19 cellular contexts compared by ENCODE assay signal in genomic region chr9:129379181-129379836, GRCh38.
DNase-seq lines count a peak whose midpoint lies in the region; ATAC-seq, FAIRE-seq and TF ChIP-seq lines count a peak whose summit lies in the region.
"Had no signal": no experiment of that assay in that cellular context is flagged by ENCODE, and none has a peak within 500 bp of the region (broad histone marks: within the 10 kb centered on the region; RNA-seq: fewer than 3 reads in every experiment).

No MANE protein-coding gene starts in this region.

- intact Hi-C loops in cardiac septum (cut with DNase I), result no loop called here
- intact Hi-C loops in heart right ventricle (cut with DNase I), result no loop called here
- intact Hi-C loops in K562 (cut with micrococcal nuclease), result no loop called here
- intact Hi-C loops in aorta (cut with DNase I), result no loop called here
- intact Hi-C loops in Calu3 (cut with micrococcal nuclease; ENCODE audit: unreplicated experiment), result no loop called here

- H3K27me3 Mint-ChIP-seq in Calu3 (ENCODE audit: unreplicated experiment), result no peaks in the 10 kb centered on the region

- H3K4ac ChIP-seq in mesendoderm (ENCODE audit: low read depth, low read length), result no peak overlapping the region

- no peak overlapping the region for H3K4me3 Mint-ChIP-seq in Calu3 (ENCODE audit: low read depth, unreplicated experiment)

- H3K56ac ChIP-seq in mesendoderm (ENCODE audit: low read length), result no peak overlapping the region

- ATAC-seq in heart right ventricle (no peak), K562 (no peak), aorta (ENCODE audit: low FRiP score) (no peak)
- ATAC-seq: A549 had no signal

- TF ChIP-seq CTCF in heart right ventricle (IDR thresholded peaks at IDR 0.05), result no peak
- no peak for TF ChIP-seq CTCF in K562 (IDR thresholded peaks at IDR 0.05 in 2 of 3, conservative IDR thresholded peaks at IDR 0.05 in 1 of 3; ENCODE audit: insufficient read depth in 2 of 3, low read depth in 1 of 3, low read length in 3 of 3)
- no peak for TF ChIP-seq CTCF in coronary artery (IDR thresholded peaks at IDR 0.05)
- TF ChIP-seq CTCF in Calu3 (IDR thresholded peaks at IDR 0.05; ENCODE audit: unreplicated experiment), result no peak

- H3K23ac ChIP-seq in mesendoderm (ENCODE audit: low read length), result peak overlapping the region; percentile 94

- peaks cover 8% of the 10 kb centered on the region for H3K36me3 Mint-ChIP-seq in Calu3 (ENCODE audit: insufficient read depth, unreplicated experiment)

- H4K20me1 ChIP-seq in K562 (replicated peaks; ENCODE audit: control insufficient read depth, insufficient read depth, low read length), result no peaks in the 10 kb centered on the region

- DNase-seq in cardiac septum (ENCODE audit: low spot score), result peak; percentile 43
- DNase-seq in heart right ventricle, result no peak
- no peak for DNase-seq in K562 (ENCODE audit: extremely low read depth in 1 of 4, low spot score in 3 of 4)
- no peak for DNase-seq in mesendoderm
- DNase-seq in aorta, result peak; percentile 41 to 54
- DNase-seq in coronary artery (ENCODE audit: low spot score), result no peak
- DNase-seq in Calu3, result no peak
- DNase-seq in NCI-H187 (lab: John Stamatoyannopoulos, UW), result no peak
- DNase-seq: C1 segment of cervical spinal cord, DMS153, Karpas-422, MG63, NCI-H1105, NCI-H1694 treated with DMSO at 0.1 percent for 48 hours, NCI-H345, NCI-H748 treated with DMSO at 0.1 percent for 48 hours had no signal

- 89 to 90% methylated on average over 16 of the region's 16 CpGs for WGBS in heart right ventricle, 2 donors
- 23% methylated on average over 16 of the region's 16 CpGs for WGBS in K562 (ENCODE audit: insufficient coverage, low coverage, missing lambda C conversion rate)
- no CpG with 5 or more reads among the region's 16 CpGs for WGBS in mesendoderm (ENCODE audit: extremely low coverage, insufficient coverage, low lambda C conversion rate)
- WGBS in aorta, 2 donors, result 82 to 88% methylated on average over 16 of the region's 16 CpGs

- H3K9me3 ChIP-seq in heart right ventricle (no peaks in the 10 kb centered on the region), K562 (replicated peaks; ENCODE audit: control insufficient read depth, insufficient read depth, low read depth, low read length) (no peaks in the 10 kb centered on the region), aorta (ENCODE audit: control insufficient read depth, low read length) (no peaks in the 10 kb centered on the region)
- H3K9me3 ChIP-seq: A549, MG63, SJSA1 had no signal

- H2AK5ac ChIP-seq in mesendoderm (ENCODE audit: low read length), result no peak overlapping the region

- H3K27ac Mint-ChIP-seq in Calu3 (ENCODE audit: unreplicated experiment), result no peak overlapping the region

- H3K18ac ChIP-seq in mesendoderm (ENCODE audit: low read length), result no peak overlapping the region

- no peaks in the 10 kb centered on the region for H3K79me2 ChIP-seq in K562 (ENCODE audit: control insufficient read depth, insufficient read depth, low read length)
- no peaks in the 10 kb centered on the region for H3K79me2 ChIP-seq in mesendoderm (ENCODE audit: control insufficient read depth, insufficient read depth, low read length)

- no peak overlapping the region for H2AFZ ChIP-seq in K562 (ENCODE audit: low read depth, low read length)

- H3K27ac ChIP-seq in heart right ventricle (no peak overlapping the region), K562 (ENCODE audit: extremely low read depth, low read depth, low read length) (no peak overlapping the region; the same call in 2 of the 3 replicates), mesendoderm (ENCODE audit: low read depth, low read length) (no peak overlapping the region), aorta (ENCODE audit: low read depth in 1 of 2, low read length in 2 of 2) (no peak overlapping the region), coronary artery (no peak overlapping the region)
- H3K27ac ChIP-seq: SJSA1 had no signal

- H3K27me3 ChIP-seq in heart right ventricle (no peaks in the 10 kb centered on the region), K562 (ENCODE audit: control insufficient read depth in 2 of 2, insufficient read depth in 2 of 2, low read length in 2 of 2) (peaks cover 7 to 24% of the 10 kb centered on the region in 2 experiments), mesendoderm (ENCODE audit: insufficient read depth, low read length, poor library complexity) (no peaks in the 10 kb centered on the region), aorta (ENCODE audit: control insufficient read depth in 1 of 2, insufficient read depth in 2 of 2, low read length in 1 of 2) (no peaks in the 10 kb centered on the region)
- H3K27me3 ChIP-seq: MG63, SJSA1 had no signal

- no peak overlapping the region for H4K5ac ChIP-seq in mesendoderm (ENCODE audit: low read length)

- no peak for TF ChIP-seq POLR2A in K562 (conservative IDR thresholded peaks at IDR 0.05)

- no peak for TF ChIP-seq EP300 in K562 (IDR thresholded peaks at IDR 0.05; ENCODE audit: low read length)

- H3K9me3 Mint-ChIP-seq in Calu3 (ENCODE audit: low read depth, unreplicated experiment), result no peaks in the 10 kb centered on the region

- POLR2A ChIA-PET in K562 (lab: Yijun Ruan, JAX), result interaction anchor here (0.6 to 0.7 kb wide), 2 partner anchors 126 to 1507 kb away, joined by 4 read pairs; no protein-coding TSS in a partner anchor

- no peak overlapping the region for H2BK5ac ChIP-seq in mesendoderm (ENCODE audit: low read length)

- no peak overlapping the region for H4K8ac ChIP-seq in mesendoderm (ENCODE audit: low read depth, low read length)

- CTCF ChIA-PET in K562 (lab: Yijun Ruan, JAX; ENCODE audit: low intra/inter-chr PET ratio) (no interaction called here), Calu3 (lab: Charles Lee) (no interaction called here)

- in situ Hi-C loops in K562 (cut with MboI), result no loop called here

- H2BK15ac ChIP-seq in mesendoderm (replicated peaks; ENCODE audit: low read depth), result no peak overlapping the region

- no peak for TF ChIP-seq RAD21 in K562 (CRISPR knock-in tag; conservative IDR thresholded peaks at IDR 0.05 in 1 of 2, IDR thresholded peaks at IDR 0.05 in 1 of 2)

- H3K4me1 Mint-ChIP-seq in Calu3 (ENCODE audit: low read depth, unreplicated experiment), result peaks cover 9% of the 10 kb centered on the region

- no peaks in the 10 kb centered on the region for H3K36me3 ChIP-seq in heart right ventricle
- no peaks in the 10 kb centered on the region for H3K36me3 ChIP-seq in K562 (ENCODE audit: control insufficient read depth, insufficient read depth, low read length)
- no peaks in the 10 kb centered on the region for H3K36me3 ChIP-seq in mesendoderm (ENCODE audit: control insufficient read depth, insufficient read depth, low read length)
- H3K36me3 ChIP-seq in aorta (ENCODE audit: control insufficient read depth in 1 of 2, insufficient read depth in 2 of 2, low read length in 1 of 2), result no peaks in the 10 kb centered on the region
- H3K36me3 ChIP-seq: MG63, SJSA1 had no signal

- H3K4me3 ChIP-seq in heart right ventricle (no peak overlapping the region), K562 (no peak overlapping the region), mesendoderm (ENCODE audit: low read length) (no peak overlapping the region), aorta (ENCODE audit: low read length in 2 of 2) (no peak overlapping the region), coronary artery (no peak overlapping the region)
- H3K4me3 ChIP-seq: A549, MG63, SJSA1 had no signal

- H3K4me1 ChIP-seq in heart right ventricle, result peaks cover 6 to 22% (median 17%) of the 10 kb centered on the region in 9 donors
- peaks cover 0 to 17% of the 10 kb centered on the region in 2 experiments; a peak in 3 of 5 replicates for H3K4me1 ChIP-seq in K562 (replicated peaks in 1 of 2; ENCODE audit: control insufficient read depth in 2 of 2, insufficient read depth in 2 of 2, low read length in 2 of 2)
- no peaks in the 10 kb centered on the region for H3K4me1 ChIP-seq in mesendoderm (ENCODE audit: control insufficient read depth, low read depth, low read length)
- H3K4me1 ChIP-seq in aorta (ENCODE audit: control insufficient read depth in 1 of 2, insufficient read depth in 2 of 2, low read length in 2 of 2), result no peaks in the 10 kb centered on the region

- no peaks in the 10 kb centered on the region for H3K9me1 ChIP-seq in K562 (ENCODE audit: control insufficient read depth, insufficient read depth, low read length)

- H2BK120ac ChIP-seq in mesendoderm (ENCODE audit: low read depth, low read length), result no peak overlapping the region

- no TSS peak for BruUV-seq in K562 (replicated peaks; lab: Mats Ljungman, UMichigan)
- BruUV-seq in Calu3 (replicated peaks; lab: Mats Ljungman, UMichigan), result no TSS peak

- no peak overlapping the region for H3K4me2 ChIP-seq in K562 (ENCODE audit: insufficient read depth, low read length)
- no peak overlapping the region for H3K4me2 ChIP-seq in mesendoderm (ENCODE audit: low read length)
- H3K4me2 ChIP-seq: A549 had no signal

- no peak overlapping the region for H3K9ac ChIP-seq in K562 (ENCODE audit: insufficient read depth in 1 of 2, low read depth in 2 of 2, low read length in 2 of 2)
- H3K9ac ChIP-seq in mesendoderm (ENCODE audit: low read length), result no peak overlapping the region

- H3K79me1 ChIP-seq in mesendoderm (ENCODE audit: low read length), result no peaks in the 10 kb centered on the region

- no peak for FAIRE-seq in K562 (lab: Jason Lieb, UNC)
- FAIRE-seq: A549, GM12892 had no signal

TF ChIP-seq in K562, 482 proteins besides CTCF, POLR2A, EP300 and RAD21 (continues in another document):
- TF ChIP-seq POLR2AphosphoS5 (IDR thresholded peaks at IDR 0.05; ENCODE audit: control insufficient read depth, insufficient read depth, low read depth, low read length) (no peak), ZNF134 (CRISPR knock-in tag; conservative IDR thresholded peaks at IDR 0.05) (no peak), TSC22D4 (tag; IDR thresholded peaks at IDR 0.05) (no peak), XRCC5 (IDR thresholded peaks at IDR 0.05; ENCODE audit: low read depth, low read length) (no peak), ZNF174 (CRISPR knock-in tag; IDR thresholded peaks at IDR 0.05) (no peak), KDM1A (IDR thresholded peaks at IDR 0.05) (peak in 1 of 2 experiments; percentile 81; a peak in 1 of 4 replicates), TRIM25 (IDR thresholded peaks at IDR 0.05; ENCODE audit: borderline replicate concordance) (no peak), ZKSCAN8 (CRISPR knock-in tag; IDR thresholded peaks at IDR 0.05) (no peak)

Comparison
In these comparisons a context has a peak if more than half of its experiments do, and no peak if none do; other contexts are left out.
1. DNase-seq: peak in cardiac septum (single experiment) and aorta (2 of 2); none in heart right ventricle (0 of 2), K562 (0 of 4), mesendoderm (single experiment), coronary artery (single experiment), Calu3 (single experiment) and NCI-H187 (0 of 2).